Comparison of ENCODE assay signal across 1 cellular context in genomic region chr19:7705387-7706187, GRCh38.
TF ChIP-seq lines count a peak whose summit lies in the region.

No MANE protein-coding gene starts in this region.

TF ChIP-seq in H1, 55 proteins besides CTCF, POLR2A, EP300 and RAD21:
- TF ChIP-seq CBX5 (IDR thresholded peaks at IDR 0.05; ENCODE audit: low read depth, low read length) (no peak), SP2 (IDR thresholded peaks at IDR 0.05; ENCODE audit: low read length) (no peak), ASH2L (IDR thresholded peaks at IDR 0.05; ENCODE audit: low read length) (no peak), BCL11A (IDR thresholded peaks at IDR 0.05; ENCODE audit: low read depth in 2 of 2, low read length in 2 of 2) (no peak), CREB1 (IDR thresholded peaks at IDR 0.05) (no peak), SIX5 (IDR thresholded peaks at IDR 0.05; ENCODE audit: low read depth, low read length) (no peak), NANOG (IDR thresholded peaks at IDR 0.05; ENCODE audit: insufficient read depth, low read depth, low read length, poor library complexity, severe bottlenecking) (no peak), BRCA1 (IDR thresholded peaks at IDR 0.05; ENCODE audit: low read depth, low read length) (no peak), RNF2 (IDR thresholded peaks at IDR 0.05; ENCODE audit: borderline replicate concordance, low read depth, low read length, missing control alignments, poor library complexity, severe bottlenecking) (no peak), CTBP2 (IDR thresholded peaks at IDR 0.05; ENCODE audit: borderline replicate concordance, insufficient read depth, insufficient read length, low read length) (no peak), GABPA (IDR thresholded peaks at IDR 0.05; ENCODE audit: borderline replicate concordance, insufficient read depth, low read length) (no peak), CBX8 (IDR thresholded peaks at IDR 0.05; ENCODE audit: borderline replicate concordance, low read depth, low read length) (no peak), ZNF274 (IDR thresholded peaks at IDR 0.05; ENCODE audit: borderline replicate concordance, extremely low read depth, low read length) (no peak), RFX5 (IDR thresholded peaks at IDR 0.05; ENCODE audit: borderline replicate concordance, low read depth, low read length) (no peak), SIRT6 (IDR thresholded peaks at IDR 0.05; ENCODE audit: low read length) (no peak)
TF ChIP-seq in H1: peak in this region for 0.
